Comparison of ENCODE assay signal across 1 cellular context in genomic region chr5:151063590-151063989, GRCh38.
TF ChIP-seq lines count a peak whose summit lies in the region.

No MANE protein-coding gene starts in this region.

TF ChIP-seq in HepG2, 621 proteins besides CTCF, POLR2A, EP300 and RAD21:
- TF ChIP-seq SNRNP70 (IDR thresholded peaks at IDR 0.05; ENCODE audit: low read depth, low read length) (no peak), ZNF687 (CRISPR knock-in tag; IDR thresholded peaks at IDR 0.05) (peak; percentile 9; the same call in 1 of the 2 replicates)
TF ChIP-seq in HepG2: peak in this region for 1.
